In genomic region chr14:93986972-93987371, GRCh38 we compare ENCODE assay signal across 14 cellular contexts. TPM values are rescaled to one million over a fixed set of nuclear protein-coding genes. Genes with fewer than 3 reads are reported as not detected.
DNase-seq lines count a peak whose midpoint lies in the region; ATAC-seq and TF ChIP-seq lines count a peak whose summit lies in the region.
"Had no signal": no experiment of that assay in that cellular context is flagged by ENCODE, and none has a peak within 500 bp of the region (broad histone marks: within the 10 kb centered on the region; RNA-seq: fewer than 3 reads in every experiment).

No MANE protein-coding gene starts in this region.

- peaks cover 7% of the 10 kb centered on the region for H3K4me1 ChIP-seq in right cardiac atrium (ENCODE audit: control insufficient read depth, insufficient read depth, low read length)

- no peak overlapping the region for H3K4me3 Mint-ChIP-seq in natural killer cell treated with Interleukin-12 subunit alpha and Interleukin-12 subunit beta and Interleukin-15 and Interleukin-18, amount 100 ng/mL, for 72 hours
- H3K4me3 Mint-ChIP-seq in natural killer cell, result no peak overlapping the region
- no peak overlapping the region for H3K4me3 Mint-ChIP-seq in immature natural killer cell
- H3K4me3 Mint-ChIP-seq: endodermal cell, WTC11 had no signal

- intact Hi-C loops in natural killer cell (cut with micrococcal nuclease), result no loop called here
- intact Hi-C loops in right cardiac atrium (cut with DNase I), result no loop called here

- H3K9me3 ChIP-seq in right cardiac atrium (ENCODE audit: control insufficient read depth, low read length), result no peaks in the 10 kb centered on the region
- H3K9me3 ChIP-seq: thyroid gland had no signal

- peak; percentile 37 to 39 for ATAC-seq in natural killer cell treated with Interleukin-12 subunit alpha and Interleukin-12 subunit beta and Interleukin-15 and Interleukin-18, amount 100 ng/mL, for 72 hours
- ATAC-seq in natural killer cell (no peak), right cardiac atrium (peak; percentile 45 to 55), GM21619 (IDR thresholded peaks at IDR 0.05; ENCODE audit: unreplicated experiment) (no peak)
- ATAC-seq: WTC11 had no signal

- H3K27ac ChIP-seq in right cardiac atrium (ENCODE audit: low read length), result peak overlapping the region; percentile 8
- H3K27ac ChIP-seq: thyroid gland had no signal

- H3K4me1 Mint-ChIP-seq in natural killer cell treated with Interleukin-12 subunit alpha and Interleukin-12 subunit beta and Interleukin-15 and Interleukin-18, amount 100 ng/mL, for 72 hours (ENCODE audit: low read depth in 2 of 2), result no peaks in the 10 kb centered on the region
- H3K4me1 Mint-ChIP-seq in natural killer cell (no peaks in the 10 kb centered on the region), immature natural killer cell (no peaks in the 10 kb centered on the region)

- H3K27me3 Mint-ChIP-seq in natural killer cell treated with Interleukin-12 subunit alpha and Interleukin-12 subunit beta and Interleukin-15 and Interleukin-18, amount 100 ng/mL, for 72 hours, result peaks cover 0 to 9% of the 10 kb centered on the region in 2 donors
- H3K27me3 Mint-ChIP-seq in natural killer cell (ENCODE audit: low read depth in 2 of 2) (peaks cover 3 to 9% of the 10 kb centered on the region in 2 donors), immature natural killer cell (ENCODE audit: low read depth in 3 of 3) (peaks cover 2 to 7% (median 7%) of the 10 kb centered on the region in 3 donors)

- no peak for TF ChIP-seq CTCF in natural killer cell (IDR thresholded peaks at IDR 0.05)

- WGBS in right cardiac atrium, result 57% methylated on average over 9 of the region's 9 CpGs

- no peak for DNase-seq in natural killer cell treated with Interleukin-12 subunit alpha and Interleukin-12 subunit beta and Interleukin-15 and Interleukin-18, amount 100 ng/mL, for 72 hours (ENCODE audit: low spot score)
- no peak for DNase-seq in natural killer cell
- DNase-seq in right cardiac atrium, result peak in 1 of 3 donors; percentile 64
- DNase-seq in immature natural killer cell, result no peak
- DNase-seq in HT-29 (ENCODE audit: low spot score), result no peak
- DNase-seq: activated naive CD4-positive, alpha-beta T cell; endodermal cell; foreskin melanocyte; NCI-H1092 treated with DMSO at 0.1 percent for 48 hours; NCI-H446 had no signal

- no peaks in the 10 kb centered on the region for H3K27me3 ChIP-seq in right cardiac atrium (ENCODE audit: control insufficient read depth, insufficient read depth)
- H3K27me3 ChIP-seq: thyroid gland had no signal

- H3K27ac Mint-ChIP-seq in natural killer cell treated with Interleukin-12 subunit alpha and Interleukin-12 subunit beta and Interleukin-15 and Interleukin-18, amount 100 ng/mL, for 72 hours, result no peak overlapping the region
- H3K27ac Mint-ChIP-seq in natural killer cell (no peak overlapping the region), immature natural killer cell (no peak overlapping the region)
- H3K27ac Mint-ChIP-seq: endodermal cell, WTC11 had no signal

- H3K4me3 ChIP-seq in right cardiac atrium (ENCODE audit: low read length), result no peak overlapping the region
- H3K4me3 ChIP-seq: thyroid gland had no signal

- no peaks in the 10 kb centered on the region for H3K36me3 Mint-ChIP-seq in natural killer cell treated with Interleukin-12 subunit alpha and Interleukin-12 subunit beta and Interleukin-15 and Interleukin-18, amount 100 ng/mL, for 72 hours
- no peaks in the 10 kb centered on the region for H3K36me3 Mint-ChIP-seq in natural killer cell
- H3K36me3 Mint-ChIP-seq in immature natural killer cell, result no peaks in the 10 kb centered on the region
- H3K36me3 Mint-ChIP-seq: WTC11 had no signal

- H3K9me3 Mint-ChIP-seq in natural killer cell treated with Interleukin-12 subunit alpha and Interleukin-12 subunit beta and Interleukin-15 and Interleukin-18, amount 100 ng/mL, for 72 hours, result no peaks in the 10 kb centered on the region
- H3K9me3 Mint-ChIP-seq in natural killer cell (no peaks in the 10 kb centered on the region), immature natural killer cell (no peaks in the 10 kb centered on the region)
- H3K9me3 Mint-ChIP-seq: endodermal cell, WTC11 had no signal

RNA-seq across cellular contexts. Expression of gene CCDC197, which starts 10.1 kb away (rescaled TPM):
- not detected for total RNA-seq in natural killer cell treated with Interleukin-12 subunit alpha and Interleukin-12 subunit beta and Interleukin-15 and Interleukin-18, amount 100 ng/mL, for 72 hours
- total RNA-seq in natural killer cell, result not detected
- total RNA-seq in right cardiac atrium, result under 1 TPM in 2 of 4 donors, not detected in 2; 0.44 to 0.45 TPM
- not detected for polyA plus RNA-seq in right cardiac atrium
- polyA plus RNA-seq in immature natural killer cell, result not detected
- not detected in 2 replicates for total RNA-seq in HT-29 (2014; rRNA removed; shearing (Covaris generic))
- total RNA-seq: bronchial epithelial cell, endodermal cell, thyroid gland, WTC11 had no signal

RNA-seq across cellular contexts. Expression of gene ASB2, which starts 10.6 kb away (rescaled TPM):
- 10 to 100 TPM; 12.3 to 55.1 TPM for total RNA-seq in natural killer cell treated with Interleukin-12 subunit alpha and Interleukin-12 subunit beta and Interleukin-15 and Interleukin-18, amount 100 ng/mL, for 72 hours
- total RNA-seq in natural killer cell (1 to 10 TPM; 3.7 to 7.2 (median 4.8) TPM), right cardiac atrium (100 to 1,000 TPM; 115 to 141 (median 126) TPM)
- polyA plus RNA-seq in right cardiac atrium (112 TPM), immature natural killer cell (1 to 10 TPM; 1.4 to 4.2 (median 2.7) TPM)
- total RNA-seq in HT-29 (2014; rRNA removed; shearing (Covaris generic)), result 0.05 and 0.16 TPM in 2 replicates

RNA-seq across cellular contexts. Expression of gene OTUB2, which starts 39.2 kb away (rescaled TPM):
- total RNA-seq in natural killer cell treated with Interleukin-12 subunit alpha and Interleukin-12 subunit beta and Interleukin-15 and Interleukin-18, amount 100 ng/mL, for 72 hours, result under 1 TPM; 0.14 to 0.22 TPM
- total RNA-seq in natural killer cell (under 1 TPM in 2 of 3 donors, not detected in 1; 0.09 to 0.13 TPM), right cardiac atrium (under 1 TPM; 0.11 to 0.65 (median 0.39) TPM)
- polyA plus RNA-seq in right cardiac atrium (0.18 TPM), immature natural killer cell (under 1 TPM in 2 of 3 donors, not detected in 1; 0.22 to 0.33 TPM)
- 2.3 and 2.4 TPM in 2 replicates for total RNA-seq in HT-29 (2014; rRNA removed; shearing (Covaris generic))

RNA-seq across cellular contexts. Expression of gene FAM181A, which starts 59.8 kb away (rescaled TPM):
- total RNA-seq in natural killer cell treated with Interleukin-12 subunit alpha and Interleukin-12 subunit beta and Interleukin-15 and Interleukin-18, amount 100 ng/mL, for 72 hours, result not detected
- total RNA-seq in natural killer cell (not detected), right cardiac atrium (not detected)
- polyA plus RNA-seq in right cardiac atrium (not detected), immature natural killer cell (not detected)
- total RNA-seq in HT-29 (2014; rRNA removed; shearing (Covaris generic)), result not detected in 2 replicates
- total RNA-seq: bronchial epithelial cell, endodermal cell, WTC11 had no signal

Comparison
In these comparisons a context has a peak if more than half of its experiments do, and no peak if none do; other contexts are left out.
1. ATAC-seq: peak in natural killer cell treated with Interleukin-12 subunit alpha and Interleukin-12 subunit beta and Interleukin-15 and Interleukin-18, amount 100 ng/mL, for 72 hours (2 of 2) and right cardiac atrium (2 of 2); none in natural killer cell (0 of 3) and GM21619 (single experiment).